In genomic region chr5:173025651-173026050, GRCh38 we compare ENCODE assay signal across 29 cellular contexts. TPM values are rescaled to one million over a fixed set of nuclear protein-coding genes. Genes with fewer than 3 reads are reported as not detected.
A peak's percentile ranks its signal among the peaks of the same experiment; 100 is the strongest.
DNase-seq lines count a peak whose midpoint lies in the region; ATAC-seq, FAIRE-seq and TF ChIP-seq lines count a peak whose summit lies in the region.
"Had no signal": no experiment of that assay in that cellular context is flagged by ENCODE, and none has a peak within 500 bp of the region (broad histone marks: within the 10 kb centered on the region; RNA-seq: fewer than 3 reads in every experiment).

No MANE protein-coding gene starts in this region.

- H3K4me3 Mint-ChIP-seq in activated T-cell treated with anti-CD3 and anti-CD28 coated beads, Interleukin-2, amount 50 U/mL, for 24 hours = no peak overlapping the region
- H3K4me3 Mint-ChIP-seq in astrocyte (ENCODE audit: unreplicated experiment) = no peak overlapping the region
- no peak overlapping the region for H3K4me3 Mint-ChIP-seq in naive thymus-derived CD4-positive, alpha-beta T cell
- H3K4me3 Mint-ChIP-seq: H9, nephron progenitor cell had no signal

- no peak overlapping the region for H2AFZ ChIP-seq in astrocyte (ENCODE audit: low read depth, low read length)

- intact Hi-C loops in naive thymus-derived CD4-positive, alpha-beta T cell (cut with micrococcal nuclease) = no loop called here
- intact Hi-C loops in upper lobe of right lung (cut with DNase I) = no loop called here

- peaks cover 76% of the 10 kb centered on the region for H3K79me2 ChIP-seq in astrocyte (ENCODE audit: insufficient read depth, low read length)

- H3K9me3 ChIP-seq in HEK293 (ENCODE audit: control insufficient read depth, insufficient read depth, low read depth, low read length) (no peaks in the 10 kb centered on the region), astrocyte (ENCODE audit: insufficient read depth, low read depth, low read length) (no peaks in the 10 kb centered on the region), upper lobe of right lung (no peaks in the 10 kb centered on the region)
- H3K9me3 ChIP-seq in naive thymus-derived CD4-positive, alpha-beta T cell (ENCODE audit: control insufficient read depth in 2 of 3, low read length in 3 of 3) = no peaks in the 10 kb centered on the region

- H3K36me3 ChIP-seq in HEK293 (ENCODE audit: control insufficient read depth in 2 of 2, insufficient read depth in 1 of 2, low read length in 2 of 2) (peaks cover 12 to 15% of the 10 kb centered on the region in 2 experiments; a peak in 2 of 3 replicates), astrocyte (ENCODE audit: insufficient read depth, low read length) (peaks cover 3% of the 10 kb centered on the region), upper lobe of right lung (peaks cover 25% of the 10 kb centered on the region)
- peaks cover 0 to 25% (median 3%) of the 10 kb centered on the region in 3 experiments for H3K36me3 ChIP-seq in naive thymus-derived CD4-positive, alpha-beta T cell (ENCODE audit: control insufficient read depth in 2 of 3, insufficient read depth in 3 of 3, low read length in 3 of 3)

- CTCF ChIA-PET in HEK293 (lab: Yijun Ruan, JAX) = no interaction called here
- CTCF ChIA-PET in naive thymus-derived CD4-positive, alpha-beta T cell (lab: Charles Lee) = interaction anchor here (0.6 kb wide), 1 partner anchor 9 kb away, joined by 3 read pairs; no protein-coding TSS in a partner anchor

- H4K20me1 ChIP-seq in astrocyte (ENCODE audit: insufficient read depth, low read length) = peaks cover 55% of the 10 kb centered on the region

- POLR2A ChIA-PET in HEK293 (lab: Yijun Ruan, JAX) = no interaction called here
- POLR2A ChIA-PET in naive thymus-derived CD4-positive, alpha-beta T cell (lab: Charles Lee) = interaction anchor here (1.0 kb wide), 1 partner anchor 9 kb away, joined by 3 read pairs; no protein-coding TSS in a partner anchor

- H3K27ac ChIP-seq in HEK293 (ENCODE audit: extremely low read depth, low read depth, low read length) (no peak overlapping the region), astrocyte (ENCODE audit: low read depth, low read length) (no peak overlapping the region), upper lobe of right lung (no peak overlapping the region)
- no peak overlapping the region for H3K27ac ChIP-seq in naive thymus-derived CD4-positive, alpha-beta T cell (ENCODE audit: low read depth, low read length)

- H3K27me3 ChIP-seq in astrocyte (ENCODE audit: insufficient read depth, low read length) (no peaks in the 10 kb centered on the region), upper lobe of right lung (no peaks in the 10 kb centered on the region)
- H3K27me3 ChIP-seq in naive thymus-derived CD4-positive, alpha-beta T cell (ENCODE audit: control insufficient read depth in 2 of 2, insufficient read depth in 2 of 2, low read length in 2 of 2) = no peaks in the 10 kb centered on the region

- peaks cover 10% of the 10 kb centered on the region for H3K4me1 ChIP-seq in HEK293 (ENCODE audit: control insufficient read depth, insufficient read depth, low read length)
- peaks cover 20% of the 10 kb centered on the region for H3K4me1 ChIP-seq in astrocyte (ENCODE audit: insufficient read depth, low read length)
- H3K4me1 ChIP-seq in naive thymus-derived CD4-positive, alpha-beta T cell (ENCODE audit: control insufficient read depth in 2 of 2, insufficient read depth in 2 of 2, low read length in 2 of 2) = peaks cover 0 to 28% of the 10 kb centered on the region in 2 donors
- peaks cover 19% of the 10 kb centered on the region for H3K4me1 ChIP-seq in upper lobe of right lung

- no peak overlapping the region for H3K4me2 ChIP-seq in astrocyte (ENCODE audit: low read length)

- no peak for ATAC-seq in naive thymus-derived CD4-positive, alpha-beta T cell
- ATAC-seq in upper lobe of right lung = no peak
- no peak for ATAC-seq in HG02588 (IDR thresholded peaks at IDR 0.05; ENCODE audit: unreplicated experiment)
- ATAC-seq: HepG2, PC-3, SK-N-SH treated with all-trans-retinoic acid at 6 μM for 48 hours had no signal

- no peak overlapping the region for H3K9ac ChIP-seq in astrocyte (ENCODE audit: low read length)

- no peak for DNase-seq in activated T-cell treated with anti-CD3 and anti-CD28 coated beads, Interleukin-2, amount 50 U/mL, for 24 hours
- DNase-seq in activated T-cell treated with anti-CD3 and anti-CD28 coated beads, Interleukin-2, amount 50 U/mL, for 48 hours = no peak
- DNase-seq in astrocyte (ENCODE audit: low read depth) (peak; percentile 33), upper lobe of right lung (no peak), LoVo (ENCODE audit: low spot score) (no peak)
- DNase-seq in naive thymus-derived CD4-positive, alpha-beta T cell = no peak
- DNase-seq: activated CD4-positive, CD25-positive, alpha-beta regulatory T cell treated with anti-CD3 and anti-CD28 coated beads, Interleukin-2, amount 50 U/mL, for 72 hours; activated gamma-delta T cell treated with Interleukin-2 at 50 U/mL for 16 hours; amygdala; DMS153; H9; hippocampal formation; Karpas-422; NCI-H1417 treated with DMSO at 0.1 percent for 48 hours; NCI-H2081; NCI-H2227 treated with DMSO at 0.1 percent for 48 hours; NCI-H526 treated with DMSO at 0.1 percent for 48 hours; nephron progenitor cell; PC-3; stimulated activated CD4-positive, alpha-beta T cell treated with anti-CD3 and anti-CD28 coated beads, Interleukin-15, amount 100 ng/mL, for 24 hours; stimulated activated CD4-positive, alpha-beta T cell treated with anti-CD3 and anti-CD28 coated beads, Interleukin-4, amount 100 ng/mL, for 4 hours; T-helper 2 cell had no signal

- no peak overlapping the region for H3K4me3 ChIP-seq in HEK293 (ENCODE audit: low read depth, low read length)
- no peak overlapping the region for H3K4me3 ChIP-seq in astrocyte (ENCODE audit: insufficient read depth, low read depth, low read length)
- no peak overlapping the region for H3K4me3 ChIP-seq in naive thymus-derived CD4-positive, alpha-beta T cell (ENCODE audit: low read length)
- no peak overlapping the region for H3K4me3 ChIP-seq in upper lobe of right lung
- H3K4me3 ChIP-seq: lung had no signal

- no peak for FAIRE-seq in astrocyte (lab: Jason Lieb, UNC)
- FAIRE-seq: endothelial cell of umbilical vein, GM12891, HepG2 had no signal

- peaks cover 47% of the 10 kb centered on the region for H3K36me3 Mint-ChIP-seq in activated T-cell treated with anti-CD3 and anti-CD28 coated beads, Interleukin-2, amount 50 U/mL, for 24 hours (ENCODE audit: low read depth)
- peaks cover 15% of the 10 kb centered on the region for H3K36me3 Mint-ChIP-seq in astrocyte (ENCODE audit: low read depth, unreplicated experiment)
- peaks cover 6 to 27% (median 18%) of the 10 kb centered on the region in 5 donors for H3K36me3 Mint-ChIP-seq in naive thymus-derived CD4-positive, alpha-beta T cell

- no peaks in the 10 kb centered on the region for H3K27me3 Mint-ChIP-seq in activated T-cell treated with anti-CD3 and anti-CD28 coated beads, Interleukin-2, amount 50 U/mL, for 24 hours
- no peaks in the 10 kb centered on the region for H3K27me3 Mint-ChIP-seq in astrocyte (ENCODE audit: low read depth, unreplicated experiment)
- no peaks in the 10 kb centered on the region for H3K27me3 Mint-ChIP-seq in naive thymus-derived CD4-positive, alpha-beta T cell

- TF ChIP-seq CTCF in HEK293 (tag by site-specific recombination; IDR thresholded peaks at IDR 0.05) (no peak), astrocyte (IDR thresholded peaks at IDR 0.05; ENCODE audit: insufficient read depth, low read depth, low read length) (no peak), upper lobe of right lung (IDR thresholded peaks at IDR 0.05) (no peak)

- H3K4me1 Mint-ChIP-seq in activated T-cell treated with anti-CD3 and anti-CD28 coated beads, Interleukin-2, amount 50 U/mL, for 24 hours (ENCODE audit: low read depth) = peaks cover 21% of the 10 kb centered on the region
- H3K4me1 Mint-ChIP-seq in astrocyte (ENCODE audit: low read depth, unreplicated experiment) = peaks cover 4% of the 10 kb centered on the region
- H3K4me1 Mint-ChIP-seq in naive thymus-derived CD4-positive, alpha-beta T cell = peaks cover 0 to 27% (median 13%) of the 10 kb centered on the region in 7 donors
- H3K4me1 Mint-ChIP-seq: H9, nephron progenitor cell had no signal

- H3K9me3 Mint-ChIP-seq in activated T-cell treated with anti-CD3 and anti-CD28 coated beads, Interleukin-2, amount 50 U/mL, for 24 hours = no peaks in the 10 kb centered on the region
- H3K9me3 Mint-ChIP-seq in astrocyte (ENCODE audit: unreplicated experiment) = no peaks in the 10 kb centered on the region
- peaks cover 0 to 2% (median 0%) of the 10 kb centered on the region in 11 donors for H3K9me3 Mint-ChIP-seq in naive thymus-derived CD4-positive, alpha-beta T cell
- H3K9me3 Mint-ChIP-seq: H9, nephron progenitor cell had no signal

- H3K27ac Mint-ChIP-seq in activated T-cell treated with anti-CD3 and anti-CD28 coated beads, Interleukin-2, amount 50 U/mL, for 24 hours = peak overlapping the region; percentile 31
- no peak overlapping the region for H3K27ac Mint-ChIP-seq in astrocyte (ENCODE audit: unreplicated experiment)
- peak overlapping the region in 5 of 9 donors; percentile 36 to 81 (median 72) for H3K27ac Mint-ChIP-seq in naive thymus-derived CD4-positive, alpha-beta T cell
- H3K27ac Mint-ChIP-seq: nephron progenitor cell had no signal

TF ChIP-seq in HEK293, 187 proteins besides CTCF, POLR2A, EP300 and RAD21 (continues in another document):
- TF ChIP-seq ZNF514 (tag by site-specific recombination; IDR thresholded peaks at IDR 0.05) (no peak), ZNF335 (tag by site-specific recombination; conservative IDR thresholded peaks at IDR 0.05) (no peak), ZNF791 (tag by site-specific recombination; IDR thresholded peaks at IDR 0.05) (no peak), ZBTB17 (tag by site-specific recombination; IDR thresholded peaks at IDR 0.05) (peak; percentile 27; the same call in 1 of the 2 replicates), GLI2 (tag by site-specific recombination; IDR thresholded peaks at IDR 0.05; ENCODE audit: borderline replicate concordance, low read depth) (no peak), SETDB1 (IDR thresholded peaks at IDR 0.05; ENCODE audit: insufficient read length, low read length) (no peak), ZNF629 (tag by site-specific recombination; IDR thresholded peaks at IDR 0.05) (peak; percentile 64), ZNF558 (tag by site-specific recombination; IDR thresholded peaks at IDR 0.05) (no peak), ZNF433 (tag by site-specific recombination; IDR thresholded peaks at IDR 0.05; ENCODE audit: low read depth) (no peak), ZNF48 (tag by site-specific recombination; IDR thresholded peaks at IDR 0.05) (no peak)

RNA-seq across cellular contexts. Expression of gene CREBRF, which starts 30.5 kb away (rescaled TPM):
- total RNA-seq in astrocyte (10.0 and 10.1 TPM in 2 replicates), upper lobe of right lung (47.4 TPM)
- total RNA-seq in naive thymus-derived CD4-positive, alpha-beta T cell = 100 to 1,000 TPM in 4 of 5 experiments, 10 to 100 TPM in 1; 18.9 to 105 (median 102) TPM
- 10 to 100 TPM; 61.7 to 67.5 TPM for polyA plus RNA-seq in naive thymus-derived CD4-positive, alpha-beta T cell

RNA-seq across cellular contexts. Expression of gene ATP6V0E1, which starts 42.1 kb away (rescaled TPM):
- total RNA-seq in astrocyte (309 and 327 TPM in 2 replicates), upper lobe of right lung (326 TPM)
- total RNA-seq in naive thymus-derived CD4-positive, alpha-beta T cell = 100 to 1,000 TPM in 4 of 5 experiments, 10 to 100 TPM in 1; 61.8 to 170 (median 119) TPM
- 100 to 1,000 TPM; 415 to 455 TPM for polyA plus RNA-seq in naive thymus-derived CD4-positive, alpha-beta T cell
